Comparison of ENCODE assay signal across 9 cellular contexts in genomic region chr13:97567510-97568243, GRCh38.
DNase-seq lines count a peak whose midpoint lies in the region; ATAC-seq, FAIRE-seq and TF ChIP-seq lines count a peak whose summit lies in the region.
"Had no signal": no experiment of that assay in that cellular context is flagged by ENCODE, and none has a peak within 500 bp of the region (broad histone marks: within the 10 kb centered on the region; RNA-seq: fewer than 3 reads in every experiment).

No MANE protein-coding gene starts in this region.

- peaks cover 12% of the 10 kb centered on the region for H3K4me1 ChIP-seq in keratinocyte (ENCODE audit: control insufficient read depth, extremely low read depth, insufficient read depth, low read length)

- H3K27ac ChIP-seq in keratinocyte (ENCODE audit: control insufficient read depth, insufficient read depth, low read length), result no peak overlapping the region

- no peaks in the 10 kb centered on the region for H3K9me1 ChIP-seq in keratinocyte (ENCODE audit: control insufficient read depth, extremely low read depth, insufficient read depth, low read length)

- DNase-seq in LNCaP clone FGC (ENCODE audit: low read depth) (peak; percentile 11), keratinocyte (ENCODE audit: low read depth, low spot score) (peak; percentile 26), cortex of kidney (lab: John Stamatoyannopoulos, UW) (no peak), NCI-H510A treated with DMSO at 0.1 percent for 48 hours (lab: John Stamatoyannopoulos, UW) (no peak)
- no peak for DNase-seq in activated CD4-positive, alpha-beta memory T cell treated with anti-CD3 and anti-CD28 coated beads, Interleukin-2, amount 10 ng/mL, durations not matched to agents 7 days and 5 days

- FAIRE-seq in keratinocyte (lab: Jason Lieb, UNC), result peak; percentile 80
- FAIRE-seq: endothelial cell of umbilical vein had no signal

- no peak overlapping the region for H3K9ac ChIP-seq in keratinocyte (ENCODE audit: control insufficient read depth, extremely low read depth, insufficient read depth, low read length)

- no peaks in the 10 kb centered on the region for H4K20me1 ChIP-seq in keratinocyte (ENCODE audit: control insufficient read depth, extremely low read depth, insufficient read depth, low read length)

- H3K9me3 ChIP-seq in keratinocyte (ENCODE audit: control insufficient read depth, low read depth, low read length), result no peaks in the 10 kb centered on the region

- no peaks in the 10 kb centered on the region for H3K9me3 Mint-ChIP-seq in activated CD4-positive, alpha-beta memory T cell treated with anti-CD3 and anti-CD28 coated beads, Interleukin-2, amount 10 ng/mL, durations not matched to agents 7 days and 5 days

- H3K27ac Mint-ChIP-seq in activated CD4-positive, alpha-beta memory T cell treated with anti-CD3 and anti-CD28 coated beads, Interleukin-2, amount 10 ng/mL, durations not matched to agents 7 days and 5 days, result no peak overlapping the region

- H3K36me3 ChIP-seq in keratinocyte (ENCODE audit: control insufficient read depth in 2 of 2, extremely low read depth in 1 of 2, insufficient read depth in 2 of 2, low read length in 2 of 2), result no peaks in the 10 kb centered on the region

- no peaks in the 10 kb centered on the region for H3K27me3 ChIP-seq in keratinocyte (ENCODE audit: control insufficient read depth, extremely low read depth, insufficient read depth, low read length)

- H3K4me3 Mint-ChIP-seq in activated CD4-positive, alpha-beta memory T cell treated with anti-CD3 and anti-CD28 coated beads, Interleukin-2, amount 10 ng/mL, durations not matched to agents 7 days and 5 days, result no peak overlapping the region

- POLR2A ChIA-PET in activated CD4-positive, alpha-beta memory T cell treated with anti-CD3 and anti-CD28 coated beads, Interleukin-2, amount 10 ng/mL, durations not matched to agents 7 days and 5 days (lab: Charles Lee), result no interaction called here

- TF ChIP-seq CTCF in LNCaP clone FGC (IDR thresholded peaks at IDR 0.05; ENCODE audit: control insufficient read depth, extremely low read depth, insufficient read depth), result no peak
- no peak for TF ChIP-seq CTCF in keratinocyte (optimal IDR thresholded peaks at IDR 0.05 in 1 of 3, IDR thresholded peaks at IDR 0.05 in 1 of 3, conservative IDR thresholded peaks at IDR 0.05 in 1 of 3; ENCODE audit: extremely low read depth in 1 of 3, insufficient read depth in 2 of 3, low read length in 3 of 3)

- CTCF ChIA-PET in activated CD4-positive, alpha-beta memory T cell treated with anti-CD3 and anti-CD28 coated beads, Interleukin-2, amount 10 ng/mL, durations not matched to agents 7 days and 5 days (lab: Charles Lee), result interaction anchor here (0.5 kb wide), 1 partner anchor 277 kb away, joined by 3 read pairs; no protein-coding TSS in a partner anchor

- peak overlapping the region; percentile 87 for H2AFZ ChIP-seq in keratinocyte (ENCODE audit: control insufficient read depth, low read length)

- peaks cover 11% of the 10 kb centered on the region for H3K27me3 Mint-ChIP-seq in activated CD4-positive, alpha-beta memory T cell treated with anti-CD3 and anti-CD28 coated beads, Interleukin-2, amount 10 ng/mL, durations not matched to agents 7 days and 5 days

- H3K79me2 ChIP-seq in keratinocyte (ENCODE audit: control insufficient read depth, insufficient read depth, low read length), result no peaks in the 10 kb centered on the region

- H3K4me1 Mint-ChIP-seq in activated CD4-positive, alpha-beta memory T cell treated with anti-CD3 and anti-CD28 coated beads, Interleukin-2, amount 10 ng/mL, durations not matched to agents 7 days and 5 days, result no peaks in the 10 kb centered on the region

- ATAC-seq in GM18861 (IDR thresholded peaks at IDR 0.05; ENCODE audit: unreplicated experiment) (peak; percentile 98), HG02571 (IDR thresholded peaks at IDR 0.05; ENCODE audit: unreplicated experiment) (peak; percentile 79)
- ATAC-seq in activated CD4-positive, CD25-positive, alpha-beta regulatory T cell treated with anti-CD3 and anti-CD28 coated beads, Interleukin-2, amount 50 U/mL, for 24 hours, result no peak

- no peaks in the 10 kb centered on the region for H3K36me3 Mint-ChIP-seq in activated CD4-positive, alpha-beta memory T cell treated with anti-CD3 and anti-CD28 coated beads, Interleukin-2, amount 10 ng/mL, durations not matched to agents 7 days and 5 days (ENCODE audit: low read depth)

- peak overlapping the region; percentile 48 for H3K4me2 ChIP-seq in keratinocyte (ENCODE audit: control insufficient read depth, extremely low read depth, insufficient read depth, low read depth, low read length)

- no peak overlapping the region for H3K4me3 ChIP-seq in LNCaP clone FGC (ENCODE audit: low read depth, low read length)
- H3K4me3 ChIP-seq in keratinocyte (ENCODE audit: control insufficient read depth in 2 of 3, extremely low read depth in 1 of 3, insufficient read depth in 2 of 3, low read depth in 1 of 3, low read length in 3 of 3), result no peak overlapping the region

- dilution Hi-C loops in keratinocyte (cut with MboI; ENCODE audit: extremely low pct_ligation_motif_present, low sequenced_read_pairs), result no loop called here

Comparison
In these comparisons a context has a peak if more than half of its experiments do, and no peak if none do; other contexts are left out.
1. ATAC-seq: peak in GM18861 (single experiment) and HG02571 (single experiment); none in activated CD4-positive, CD25-positive, alpha-beta regulatory T cell treated with anti-CD3 and anti-CD28 coated beads, Interleukin-2, amount 50 U/mL, for 24 hours (0 of 2).
2. DNase-seq: peak in LNCaP clone FGC (single experiment) and keratinocyte (single experiment); none in cortex of kidney (single experiment), activated CD4-positive, alpha-beta memory T cell treated with anti-CD3 and anti-CD28 coated beads, Interleukin-2, amount 10 ng/mL, durations not matched to agents 7 days and 5 days (single experiment) and NCI-H510A treated with DMSO at 0.1 percent for 48 hours (single experiment).